1 cellular context compared by ENCODE assay signal in the genomic region with DNA sequence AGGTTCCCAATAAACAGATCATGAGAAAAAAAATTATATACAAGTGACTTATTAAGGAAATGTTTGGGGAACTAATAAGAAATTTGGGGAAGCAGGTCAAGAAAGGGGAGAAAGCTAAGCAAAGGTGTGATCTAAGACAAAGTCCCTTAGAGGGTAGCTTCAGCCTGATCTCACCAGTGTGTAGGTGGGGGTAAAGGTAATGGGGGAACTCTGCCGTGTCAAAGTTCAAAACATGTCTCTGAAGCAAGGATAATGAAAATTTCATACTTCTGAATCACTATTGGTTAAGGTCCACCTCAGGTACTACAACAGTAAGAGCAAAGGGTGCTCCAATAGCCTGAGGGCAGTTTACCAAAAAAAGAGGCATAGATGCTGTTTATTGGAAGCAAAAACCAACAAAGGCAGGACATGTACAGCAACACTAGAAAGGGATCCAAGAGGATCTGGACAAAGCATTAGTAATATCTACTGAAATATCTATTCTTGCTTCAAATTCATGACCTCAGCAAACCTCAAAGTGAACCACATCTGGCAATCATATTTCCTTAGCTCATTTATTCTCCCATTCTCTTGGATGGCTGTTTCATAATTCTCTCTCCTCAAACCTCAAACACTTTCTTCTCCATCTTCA.
A peak's percentile ranks its signal among the peaks of the same experiment; 100 is the strongest.
TF ChIP-seq lines count a peak whose summit lies in the region.

No MANE protein-coding gene starts in this region.

TF ChIP-seq in GM12878, 131 proteins besides CTCF, POLR2A, EP300 and RAD21 (continued from another document):
- TF ChIP-seq NR2F1 (conservative IDR thresholded peaks at IDR 0.05) = 0 out of 2 replicates have a peak, but pooled peaks have one; percentile 28
- TF ChIP-seq RUNX3 (IDR thresholded peaks at IDR 0.05; ENCODE audit: low read length) = peak; percentile 43; the same call in 1 of the 2 replicates
